In the genomic region with DNA sequence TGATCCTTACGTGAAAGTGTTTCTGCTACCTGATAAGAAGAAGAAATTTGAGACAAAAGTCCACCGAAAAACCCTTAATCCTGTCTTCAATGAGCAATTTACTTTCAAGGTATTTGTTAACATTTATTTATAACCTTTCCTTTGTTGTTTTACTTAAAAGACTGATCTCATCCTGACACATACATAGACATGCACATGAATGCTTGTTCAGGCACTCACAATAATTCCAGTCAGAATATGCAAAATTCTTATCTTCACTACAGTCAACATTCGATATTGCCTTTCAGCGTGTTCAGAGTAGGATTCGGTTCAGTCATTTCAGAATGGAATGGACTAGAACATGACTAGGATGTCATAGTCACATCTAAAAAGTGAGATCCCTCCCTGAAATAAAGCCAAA, we compare ENCODE assay signal across 25 cellular contexts.
DNase-seq lines count a peak whose midpoint lies in the region; ATAC-seq, FAIRE-seq and TF ChIP-seq lines count a peak whose summit lies in the region.
"Had no signal": no experiment of that assay in that cellular context is flagged by ENCODE, and none has a peak within 500 bp of the region (broad histone marks: within the 10 kb centered on the region; RNA-seq: fewer than 3 reads in every experiment).

No MANE protein-coding gene starts in this region.

- H3K4me3 ChIP-seq in BE2C (ENCODE audit: low read depth, low read length) = no peak overlapping the region
- H3K4me3 ChIP-seq: K562, SK-N-MC had no signal

- peak overlapping the region in 1 of 5 experiments; percentile 8 for H3K4me3 Mint-ChIP-seq in brain
- H3K4me3 Mint-ChIP-seq: CD4-positive, alpha-beta memory T cell had no signal

- peaks cover 34% of the 10 kb centered on the region for H3K4me1 ChIP-seq in BE2C

- H3K27me3 Mint-ChIP-seq in brain = no peaks in the 10 kb centered on the region
- H3K27me3 Mint-ChIP-seq: CD4-positive, alpha-beta memory T cell had no signal

- no peak for ATAC-seq in HG02938 (IDR thresholded peaks at IDR 0.05; ENCODE audit: unreplicated experiment)
- ATAC-seq: HCT116, HepG2, K562 had no signal

- H3K27ac Mint-ChIP-seq in brain = peak overlapping the region in 3 of 5 experiments; percentile 7 to 82 (median 20)
- H3K27ac Mint-ChIP-seq: CD4-positive, alpha-beta memory T cell had no signal

- FAIRE-seq in D721Med (lab: Jason Lieb, UNC) = peak; percentile 55
- FAIRE-seq: GM12892, HepG2, K562, RCC 7860 had no signal

- TF ChIP-seq CTCF in D721Med (IDR thresholded peaks at IDR 0.05; ENCODE audit: insufficient read depth, missing control alignments) (no peak), brain (conservative IDR thresholded peaks at IDR 0.05) (no peak), BE2C (IDR thresholded peaks at IDR 0.05; ENCODE audit: low read depth, low read length) (no peak)

- H3K9me3 Mint-ChIP-seq in brain = peaks cover 0 to 3% (median 0%) of the 10 kb centered on the region in 5 experiments

- peaks cover 53% of the 10 kb centered on the region for H3K4me1 Mint-ChIP-seq in brain
- H3K4me1 Mint-ChIP-seq: CD4-positive, alpha-beta memory T cell had no signal

- H3K27me3 ChIP-seq in BE2C = no peaks in the 10 kb centered on the region

- H3K36me3 Mint-ChIP-seq in brain = peaks cover 23% of the 10 kb centered on the region
- H3K36me3 Mint-ChIP-seq: CD4-positive, alpha-beta memory T cell had no signal

- DNase-seq in D721Med (ENCODE audit: insufficient read length, low spot score) (no peak), NCI-H526 (lab: John Stamatoyannopoulos, UW) (peak; percentile 23 to 52), superior temporal gyrus (ENCODE audit: extremely low spot score) (peak; percentile 16), BE2C (no peak)
- DNase-seq in stimulated activated CD4-positive, alpha-beta T cell treated with anti-CD3 and anti-CD28 coated beads, Interleukin-12 subunit alpha, Interleukin-12 subunit beta, amount 100 ng/mL, for 4 hours = no peak
- DNase-seq: CD4-positive, alpha-beta memory T cell; COR-L47; DMS 273 treated with DMSO at 0.1 percent for 48 hours; DMS79 treated with DMSO at 0.1 percent for 48 hours; Kasumi-1; MV-4-11; NCI-H1105; NCI-H1436 treated with DMSO at 0.1 percent for 48 hours; NCI-H187 treated with DMSO at 0.1 percent for 48 hours; NCI-H2107; NCI-H524; SIG-M5 had no signal

- no peaks in the 10 kb centered on the region for H3K9me3 ChIP-seq in BE2C

- peaks cover 73% of the 10 kb centered on the region for H3K36me3 ChIP-seq in BE2C

Comparison
In these comparisons a context has a peak if more than half of its experiments do, and no peak if none do; other contexts are left out.
1. DNase-seq: peak in NCI-H526 (2 of 2) and superior temporal gyrus (single experiment); none in D721Med (single experiment), BE2C (single experiment) and stimulated activated CD4-positive, alpha-beta T cell treated with anti-CD3 and anti-CD28 coated beads, Interleukin-12 subunit alpha, Interleukin-12 subunit beta, amount 100 ng/mL, for 4 hours (single experiment).